In the genomic region with DNA sequence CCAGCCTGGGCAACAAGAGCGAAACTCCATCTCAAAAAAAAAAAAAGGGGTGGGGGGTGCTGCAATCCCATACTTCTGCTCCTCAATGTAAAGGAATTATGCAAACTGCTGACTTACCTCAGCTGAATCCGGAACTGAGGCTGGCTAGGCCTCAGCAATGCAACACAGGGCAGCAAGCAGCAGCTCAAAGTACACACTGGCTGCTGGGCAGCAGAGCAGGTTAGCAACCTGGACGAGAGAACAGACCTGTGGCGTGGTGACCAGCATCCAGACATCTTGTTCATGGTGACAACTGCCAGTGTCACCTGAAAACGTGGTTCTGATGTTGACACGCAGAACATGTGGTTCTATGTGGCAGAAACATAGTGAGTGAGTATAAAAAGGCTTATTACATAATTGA, we compare ENCODE assay signal across 1 cellular context.
TF ChIP-seq lines count a peak whose summit lies in the region.

No MANE protein-coding gene starts in this region.

TF ChIP-seq in HepG2, 621 proteins besides CTCF, POLR2A, EP300 and RAD21 (continued from another document):
- TF ChIP-seq, protein P1, sequence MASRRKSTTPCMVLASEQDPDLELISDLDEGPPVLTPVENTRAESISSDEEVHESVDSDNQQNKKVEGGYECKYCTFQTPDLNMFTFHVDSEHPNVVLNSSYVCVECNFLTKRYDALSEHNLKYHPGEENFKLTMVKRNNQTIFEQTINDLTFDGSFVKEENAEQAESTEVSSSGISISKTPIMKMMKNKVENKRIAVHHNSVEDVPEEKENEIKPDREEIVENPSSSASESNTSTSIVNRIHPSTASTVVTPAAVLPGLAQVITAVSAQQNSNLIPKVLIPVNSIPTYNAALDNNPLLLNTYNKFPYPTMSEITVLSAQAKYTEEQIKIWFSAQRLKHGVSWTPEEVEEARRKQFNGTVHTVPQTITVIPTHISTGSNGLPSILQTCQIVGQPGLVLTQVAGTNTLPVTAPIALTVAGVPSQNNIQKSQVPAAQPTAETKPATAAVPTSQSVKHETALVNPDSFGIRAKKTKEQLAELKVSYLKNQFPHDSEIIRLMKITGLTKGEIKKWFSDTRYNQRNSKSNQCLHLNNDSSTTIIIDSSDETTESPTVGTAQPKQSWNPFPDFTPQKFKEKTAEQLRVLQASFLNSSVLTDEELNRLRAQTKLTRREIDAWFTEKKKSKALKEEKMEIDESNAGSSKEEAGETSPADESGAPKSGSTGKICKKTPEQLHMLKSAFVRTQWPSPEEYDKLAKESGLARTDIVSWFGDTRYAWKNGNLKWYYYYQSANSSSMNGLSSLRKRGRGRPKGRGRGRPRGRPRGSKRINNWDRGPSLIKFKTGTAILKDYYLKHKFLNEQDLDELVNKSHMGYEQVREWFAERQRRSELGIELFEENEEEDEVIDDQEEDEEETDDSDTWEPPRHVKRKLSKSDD (CRISPR knock-in tag; IDR thresholded peaks at IDR 0.05; ENCODE audit: low read depth): no peak
- TF ChIP-seq EZH2 (conservative IDR thresholded peaks at IDR 0.05; ENCODE audit: low read depth, low read length) (no peak), FOXJ3 (CRISPR knock-in tag; IDR thresholded peaks at IDR 0.05; ENCODE audit: borderline replicate concordance) (no peak), GTF3A (CRISPR knock-in tag; conservative IDR thresholded peaks at IDR 0.05) (no peak), SIX4 (CRISPR knock-in tag; IDR thresholded peaks at IDR 0.05) (no peak), NFRKB (IDR thresholded peaks at IDR 0.05) (no peak), CCAR2 (optimal IDR thresholded peaks at IDR 0.05; ENCODE audit: low read depth, low read length) (no peak), ZBTB20 (CRISPR knock-in tag; IDR thresholded peaks at IDR 0.05; ENCODE audit: borderline replicate concordance, low read depth) (no peak), ZNF7 (CRISPR knock-in tag; IDR thresholded peaks at IDR 0.05) (no peak), POLR2G (IDR thresholded peaks at IDR 0.05; ENCODE audit: low read depth, low read length) (no peak), NFATC3 (CRISPR knock-in tag; IDR thresholded peaks at IDR 0.05) (no peak)
- TF ChIP-seq, protein P2, sequence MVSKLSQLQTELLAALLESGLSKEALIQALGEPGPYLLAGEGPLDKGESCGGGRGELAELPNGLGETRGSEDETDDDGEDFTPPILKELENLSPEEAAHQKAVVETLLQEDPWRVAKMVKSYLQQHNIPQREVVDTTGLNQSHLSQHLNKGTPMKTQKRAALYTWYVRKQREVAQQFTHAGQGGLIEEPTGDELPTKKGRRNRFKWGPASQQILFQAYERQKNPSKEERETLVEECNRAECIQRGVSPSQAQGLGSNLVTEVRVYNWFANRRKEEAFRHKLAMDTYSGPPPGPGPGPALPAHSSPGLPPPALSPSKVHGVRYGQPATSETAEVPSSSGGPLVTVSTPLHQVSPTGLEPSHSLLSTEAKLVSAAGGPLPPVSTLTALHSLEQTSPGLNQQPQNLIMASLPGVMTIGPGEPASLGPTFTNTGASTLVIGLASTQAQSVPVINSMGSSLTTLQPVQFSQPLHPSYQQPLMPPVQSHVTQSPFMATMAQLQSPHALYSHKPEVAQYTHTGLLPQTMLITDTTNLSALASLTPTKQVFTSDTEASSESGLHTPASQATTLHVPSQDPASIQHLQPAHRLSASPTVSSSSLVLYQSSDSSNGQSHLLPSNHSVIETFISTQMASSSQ (IDR thresholded peaks at IDR 0.05; ENCODE audit: low read depth): no peak
- TF ChIP-seq, protein P2 (CRISPR knock-in tag; IDR thresholded peaks at IDR 0.05; ENCODE audit: borderline replicate concordance): no peak
- TF ChIP-seq, protein P3, sequence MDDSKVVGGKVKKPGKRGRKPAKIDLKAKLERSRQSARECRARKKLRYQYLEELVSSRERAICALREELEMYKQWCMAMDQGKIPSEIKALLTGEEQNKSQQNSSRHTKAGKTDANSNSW (CRISPR knock-in tag; IDR thresholded peaks at IDR 0.05; ENCODE audit: borderline replicate concordance): no peak
- TF ChIP-seq, protein P4, sequence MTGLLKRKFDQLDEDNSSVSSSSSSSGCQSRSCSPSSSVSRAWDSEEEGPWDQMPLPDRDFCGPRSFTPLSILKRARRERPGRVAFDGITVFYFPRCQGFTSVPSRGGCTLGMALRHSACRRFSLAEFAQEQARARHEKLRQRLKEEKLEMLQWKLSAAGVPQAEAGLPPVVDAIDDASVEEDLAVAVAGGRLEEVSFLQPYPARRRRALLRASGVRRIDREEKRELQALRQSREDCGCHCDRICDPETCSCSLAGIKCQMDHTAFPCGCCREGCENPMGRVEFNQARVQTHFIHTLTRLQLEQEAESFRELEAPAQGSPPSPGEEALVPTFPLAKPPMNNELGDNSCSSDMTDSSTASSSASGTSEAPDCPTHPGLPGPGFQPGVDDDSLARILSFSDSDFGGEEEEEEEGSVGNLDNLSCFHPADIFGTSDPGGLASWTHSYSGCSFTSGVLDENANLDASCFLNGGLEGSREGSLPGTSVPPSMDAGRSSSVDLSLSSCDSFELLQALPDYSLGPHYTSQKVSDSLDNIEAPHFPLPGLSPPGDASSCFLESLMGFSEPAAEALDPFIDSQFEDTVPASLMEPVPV (CRISPR knock-in tag; IDR thresholded peaks at IDR 0.05): no peak
- TF ChIP-seq, protein P5, sequence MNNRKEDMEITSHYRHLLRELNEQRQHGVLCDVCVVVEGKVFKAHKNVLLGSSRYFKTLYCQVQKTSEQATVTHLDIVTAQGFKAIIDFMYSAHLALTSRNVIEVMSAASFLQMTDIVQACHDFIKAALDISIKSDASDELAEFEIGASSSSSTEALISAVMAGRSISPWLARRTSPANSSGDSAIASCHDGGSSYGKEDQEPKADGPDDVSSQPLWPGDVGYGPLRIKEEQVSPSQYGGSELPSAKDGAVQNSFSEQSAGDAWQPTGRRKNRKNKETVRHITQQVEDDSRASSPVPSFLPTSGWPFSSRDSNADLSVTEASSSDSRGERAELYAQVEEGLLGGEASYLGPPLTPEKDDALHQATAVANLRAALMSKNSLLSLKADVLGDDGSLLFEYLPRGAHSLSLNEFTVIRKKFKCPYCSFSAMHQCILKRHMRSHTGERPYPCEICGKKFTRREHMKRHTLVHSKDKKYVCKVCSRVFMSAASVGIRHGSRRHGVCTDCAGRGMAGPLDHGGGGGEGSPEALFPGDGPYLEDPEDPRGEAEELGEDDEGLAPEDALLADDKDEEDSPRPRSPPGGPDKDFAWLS (CRISPR knock-in tag; IDR thresholded peaks at IDR 0.05; ENCODE audit: borderline replicate concordance): no peak
- TF ChIP-seq, protein P6, sequence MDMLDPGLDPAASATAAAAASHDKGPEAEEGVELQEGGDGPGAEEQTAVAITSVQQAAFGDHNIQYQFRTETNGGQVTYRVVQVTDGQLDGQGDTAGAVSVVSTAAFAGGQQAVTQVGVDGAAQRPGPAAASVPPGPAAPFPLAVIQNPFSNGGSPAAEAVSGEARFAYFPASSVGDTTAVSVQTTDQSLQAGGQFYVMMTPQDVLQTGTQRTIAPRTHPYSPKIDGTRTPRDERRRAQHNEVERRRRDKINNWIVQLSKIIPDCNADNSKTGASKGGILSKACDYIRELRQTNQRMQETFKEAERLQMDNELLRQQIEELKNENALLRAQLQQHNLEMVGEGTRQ (IDR thresholded peaks at IDR 0.05; ENCODE audit: low read depth, low read length): no peak
- TF ChIP-seq, protein P6 (CRISPR knock-in tag; IDR thresholded peaks at IDR 0.05; ENCODE audit: borderline replicate concordance): no peak
- TF ChIP-seq, protein P7, sequence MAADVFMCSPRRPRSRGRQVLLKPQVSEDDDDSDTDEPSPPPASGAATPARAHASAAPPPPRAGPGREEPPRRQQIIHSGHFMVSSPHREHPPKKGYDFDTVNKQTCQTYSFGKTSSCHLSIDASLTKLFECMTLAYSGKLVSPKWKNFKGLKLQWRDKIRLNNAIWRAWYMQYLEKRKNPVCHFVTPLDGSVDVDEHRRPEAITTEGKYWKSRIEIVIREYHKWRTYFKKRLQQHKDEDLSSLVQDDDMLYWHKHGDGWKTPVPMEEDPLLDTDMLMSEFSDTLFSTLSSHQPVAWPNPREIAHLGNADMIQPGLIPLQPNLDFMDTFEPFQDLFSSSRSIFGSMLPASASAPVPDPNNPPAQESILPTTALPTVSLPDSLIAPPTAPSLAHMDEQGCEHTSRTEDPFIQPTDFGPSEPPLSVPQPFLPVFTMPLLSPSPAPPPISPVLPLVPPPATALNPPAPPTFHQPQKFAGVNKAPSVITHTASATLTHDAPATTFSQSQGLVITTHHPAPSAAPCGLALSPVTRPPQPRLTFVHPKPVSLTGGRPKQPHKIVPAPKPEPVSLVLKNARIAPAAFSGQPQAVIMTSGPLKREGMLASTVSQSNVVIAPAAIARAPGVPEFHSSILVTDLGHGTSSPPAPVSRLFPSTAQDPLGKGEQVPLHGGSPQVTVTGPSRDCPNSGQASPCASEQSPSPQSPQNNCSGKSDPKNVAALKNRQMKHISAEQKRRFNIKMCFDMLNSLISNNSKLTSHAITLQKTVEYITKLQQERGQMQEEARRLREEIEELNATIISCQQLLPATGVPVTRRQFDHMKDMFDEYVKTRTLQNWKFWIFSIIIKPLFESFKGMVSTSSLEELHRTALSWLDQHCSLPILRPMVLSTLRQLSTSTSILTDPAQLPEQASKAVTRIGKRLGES (CRISPR knock-in tag; IDR thresholded peaks at IDR 0.05; ENCODE audit: borderline replicate concordance): no peak
TF ChIP-seq in HepG2: peak in this region for 17.
